In genomic region chr18:47280121-47280520, GRCh38 we compare ENCODE assay signal across 26 cellular contexts. TPM values are rescaled to one million over a fixed set of nuclear protein-coding genes. Genes with fewer than 3 reads are reported as not detected.
DNase-seq lines count a peak whose midpoint lies in the region; ATAC-seq, FAIRE-seq and TF ChIP-seq lines count a peak whose summit lies in the region.
"Had no signal": no experiment of that assay in that cellular context is flagged by ENCODE, and none has a peak within 500 bp of the region (broad histone marks: within the 10 kb centered on the region; RNA-seq: fewer than 3 reads in every experiment).

No MANE protein-coding gene starts in this region.

- H3K27me3 ChIP-seq in HepG2 (ENCODE audit: control insufficient read depth in 1 of 2, insufficient read depth in 2 of 2, low read length in 2 of 2) (no peaks in the 10 kb centered on the region), right lobe of liver (no peaks in the 10 kb centered on the region)
- H3K27me3 ChIP-seq: BE2C had no signal

- H3K27ac ChIP-seq in HepG2 (ENCODE audit: extremely low read length, insufficient read depth, low read length) (no peak overlapping the region), right lobe of liver (no peak overlapping the region)

- H3K4me1 ChIP-seq in HepG2 (ENCODE audit: insufficient read depth, low read length) (no peaks in the 10 kb centered on the region), right lobe of liver (no peaks in the 10 kb centered on the region)
- H3K4me1 ChIP-seq: BE2C had no signal

- WGBS in HepG2 (ENCODE audit: low lambda C conversion rate), result 0% methylated on average over 3 of the region's 3 CpGs
- WGBS in right lobe of liver (ENCODE audit: insufficient coverage, low coverage, low lambda C conversion rate, missing lambda C conversion rate), result 36% methylated on average over 2 of the region's 3 CpGs

- TF ChIP-seq POLR2A in HepG2 (IDR thresholded peaks at IDR 0.05; ENCODE audit: insufficient read depth in 1 of 2, low read depth in 2 of 2, low read length in 2 of 2) (no peak), right lobe of liver (IDR thresholded peaks at IDR 0.05) (no peak)

- H3K79me2 ChIP-seq in HepG2 (ENCODE audit: insufficient read depth, low read length), result no peaks in the 10 kb centered on the region

- peaks cover 7% of the 10 kb centered on the region for H3K9me3 Mint-ChIP-seq in glutamatergic neuron (ENCODE audit: unreplicated experiment)
- H3K9me3 Mint-ChIP-seq: GM23338 had no signal

- FAIRE-seq in HepG2 (lab: Jason Lieb, UNC), result no peak
- FAIRE-seq: A204.1, GM12891, H54, HTR-8/SVneo had no signal

- no peak overlapping the region for H3K4me2 ChIP-seq in HepG2 (ENCODE audit: low read depth, low read length)
- H3K4me2 ChIP-seq: GM23338 had no signal

- TF ChIP-seq EP300 in HepG2 (IDR thresholded peaks at IDR 0.05; ENCODE audit: low read depth in 2 of 2, low read length in 2 of 2) (no peak), HepG2 (CRISPR knock-in tag; IDR thresholded peaks at IDR 0.05; ENCODE audit: borderline replicate concordance) (no peak)

- no peaks in the 10 kb centered on the region for H3K36me3 ChIP-seq in HepG2 (replicated peaks in 1 of 2; ENCODE audit: control insufficient read depth in 1 of 2, insufficient read depth in 2 of 2, low read length in 2 of 2)
- H3K36me3 ChIP-seq in right lobe of liver, result no peaks in the 10 kb centered on the region
- H3K36me3 ChIP-seq: BE2C had no signal

- no peak overlapping the region for H3K9ac ChIP-seq in HepG2 (ENCODE audit: insufficient read depth, low read depth, low read length)

- BruUV-seq in HepG2 (replicated peaks; lab: Mats Ljungman, UMichigan), result no TSS peak

- H3K36me3 Mint-ChIP-seq in glutamatergic neuron (ENCODE audit: unreplicated experiment), result no peaks in the 10 kb centered on the region
- H3K36me3 Mint-ChIP-seq: CD4-positive, CD25-positive, alpha-beta regulatory T cell; CD8-positive, alpha-beta memory T cell had no signal

- intact Hi-C loops in HepG2 (cut with micrococcal nuclease; ENCODE audit: unreplicated experiment) (loop anchor here (10.0 kb wide), 1 partner anchor 465 kb away; no protein-coding TSS in a partner anchor), right lobe of liver (cut with DNase I) (no loop called here)

- no peak overlapping the region for H3K4me3 ChIP-seq in HepG2 (replicated peaks in 1 of 3; ENCODE audit: insufficient read depth in 1 of 3, low read depth in 2 of 3, low read length in 3 of 3)
- no peak overlapping the region for H3K4me3 ChIP-seq in right lobe of liver
- H3K4me3 ChIP-seq: GM23338 had no signal

- H3K4me1 Mint-ChIP-seq in glutamatergic neuron (ENCODE audit: low read depth, unreplicated experiment), result peaks cover 4% of the 10 kb centered on the region
- H3K4me1 Mint-ChIP-seq: CD4-positive, CD25-positive, alpha-beta regulatory T cell; CD8-positive, alpha-beta memory T cell had no signal

- peak overlapping the region; percentile 74 for H3K27ac Mint-ChIP-seq in glutamatergic neuron (ENCODE audit: unreplicated experiment)
- H3K27ac Mint-ChIP-seq: CD4-positive, CD25-positive, alpha-beta regulatory T cell; CD8-positive, alpha-beta memory T cell; GM23338; HFFc6; IgD-negative memory B cell had no signal

- CTCF ChIA-PET in HepG2 (lab: Yijun Ruan, JAX; ENCODE audit: low intra/inter-chr PET ratio, low total read pairs), result no interaction called here

- H3K9me3 ChIP-seq in HepG2 (ENCODE audit: low read length), result no peaks in the 10 kb centered on the region
- H3K9me3 ChIP-seq in right lobe of liver, result no peaks in the 10 kb centered on the region
- H3K9me3 ChIP-seq: BE2C had no signal

- H4K20me1 ChIP-seq in HepG2 (ENCODE audit: insufficient read depth, low read length), result no peaks in the 10 kb centered on the region

- ATAC-seq in HepG2 (no peak), right lobe of liver (no peak), SK-N-SH treated with all-trans-retinoic acid at 6 μM for 48 hours (no peak), HG03439 (IDR thresholded peaks at IDR 0.05; ENCODE audit: unreplicated experiment) (no peak)
- ATAC-seq: GM23338, HCT116 had no signal

- DNase-seq in HepG2 (ENCODE audit: low spot score) (no peak), right lobe of liver (no peak), SHP77 (lab: John Stamatoyannopoulos, UW) (peak; percentile 41 to 82), glutamatergic neuron (no peak)
- no peak for DNase-seq in central memory CD4-positive, alpha-beta T cell
- DNase-seq: ACHN; BE2C; C1 segment of cervical spinal cord; CD4-positive, CD25-positive, alpha-beta regulatory T cell; CD8-positive, alpha-beta memory T cell; COR-L47; DMS 273 treated with DMSO at 0.1 percent for 48 hours; DMS53; DND-41; EL; HFFc6 had no signal

- TF ChIP-seq RAD21 in HepG2 (CRISPR knock-in tag; IDR thresholded peaks at IDR 0.05), result no peak

- peaks cover 2% of the 10 kb centered on the region for H3K27me3 Mint-ChIP-seq in glutamatergic neuron (ENCODE audit: unreplicated experiment)

- no peak for TF ChIP-seq CTCF in HepG2 (CRISPR knock-in tag; IDR thresholded peaks at IDR 0.05)
- TF ChIP-seq CTCF in right lobe of liver (IDR thresholded peaks at IDR 0.05), result no peak
- TF ChIP-seq CTCF in glutamatergic neuron (IDR thresholded peaks at IDR 0.05; ENCODE audit: partially characterized antibody, unreplicated experiment), result no peak

- in situ Hi-C loops in HepG2 (cut with HindIII; ENCODE audit: extremely low pct_ligation_motif_present, low pct_unique_long_range_greater_than_20kb), result no loop called here

- POLR2A ChIA-PET in HepG2 (lab: Yijun Ruan, JAX), result no interaction called here

- H2AFZ ChIP-seq in HepG2 (ENCODE audit: low read length), result no peak overlapping the region
- H2AFZ ChIP-seq: GM23338 had no signal

- peak overlapping the region; percentile 31 for H3K4me3 Mint-ChIP-seq in glutamatergic neuron (ENCODE audit: unreplicated experiment)
- H3K4me3 Mint-ChIP-seq: CD4-positive, CD25-positive, alpha-beta regulatory T cell; CD8-positive, alpha-beta memory T cell; GM23338; HFFc6; IgD-negative memory B cell had no signal

TF ChIP-seq in HepG2, 621 proteins besides CTCF, POLR2A, EP300 and RAD21 (continues in another document):
- TF ChIP-seq TCF7L2 (IDR thresholded peaks at IDR 0.05; ENCODE audit: low read depth, low read length), result no peak
- no peak for TF ChIP-seq HOXA3 (CRISPR knock-in tag; IDR thresholded peaks at IDR 0.05)
- no peak for TF ChIP-seq ZNF414 (CRISPR knock-in tag; IDR thresholded peaks at IDR 0.05)
- no peak for TF ChIP-seq HES4 (CRISPR knock-in tag; IDR thresholded peaks at IDR 0.05; ENCODE audit: borderline replicate concordance)
- no peak for TF ChIP-seq ZSCAN30 (CRISPR knock-in tag; IDR thresholded peaks at IDR 0.05)
- peak; percentile 83 for TF ChIP-seq CREB1 (IDR thresholded peaks at IDR 0.05)
- no peak for TF ChIP-seq CREB1 (CRISPR knock-in tag; IDR thresholded peaks at IDR 0.05)

TF ChIP-seq in SK-N-SH treated with all-trans-retinoic acid at 6 μM for 48 hours, 23 proteins besides CTCF, POLR2A, EP300 and RAD21 (continues in another document):
- TF ChIP-seq ZNF565 (CRISPR knock-in tag; conservative IDR thresholded peaks at IDR 0.05; ENCODE audit: low read depth) (no peak), PPARA (CRISPR knock-in tag; IDR thresholded peaks at IDR 0.05; ENCODE audit: borderline replicate concordance) (no peak), ARNTL (CRISPR knock-in tag; IDR thresholded peaks at IDR 0.05; ENCODE audit: borderline replicate concordance, low read depth) (no peak), ZNF8 (CRISPR knock-in tag; IDR thresholded peaks at IDR 0.05) (no peak), TSHZ2 (CRISPR knock-in tag; IDR thresholded peaks at IDR 0.05) (no peak)

RNA-seq across cellular contexts. Expression of gene SKOR2, which starts 28.7 kb away (rescaled TPM):
- total RNA-seq in HepG2 (2016; rRNA removed; fragmentation: Illumina TruSeq; extraction: Trizol) (not detected in 2 replicates), right lobe of liver (not detected), glutamatergic neuron (ENCODE audit: unreplicated experiment) (6.7 TPM)
- not detected in 2 replicates for total RNA-seq in HepG2 (2016; cell fraction: cytosol; rRNA removed; fragmentation: Illumina TruSeq; extraction: Trizol; ENCODE audit: low read depth)
- total RNA-seq in HepG2 (2016; cell fraction: insoluble cytoplasmic fraction; rRNA removed; fragmentation: Illumina TruSeq; extraction: Trizol), result not detected in 2 replicates
- not detected in 2 replicates for total RNA-seq in HepG2 (2016; cell fraction: membrane; rRNA removed; fragmentation: Illumina TruSeq; extraction: Trizol)
- not detected in 2 replicates for total RNA-seq in HepG2 (2016; cell fraction: nucleus; rRNA removed; fragmentation: Illumina TruSeq; extraction: Trizol)
- not detected in 2 replicates for polyA plus RNA-seq in HepG2 (2011; rRNA removed)
- not detected in 2 replicates for polyA plus RNA-seq in HepG2 (2011; cell fraction: cytosol; rRNA removed)
- polyA plus RNA-seq in HepG2 (2011; cell fraction: nucleus; rRNA removed), result not detected in 2 replicates
- polyA plus RNA-seq in HepG2 (2012), result not detected in 2 replicates
- polyA plus RNA-seq in HepG2 (2016; cell fraction: cytosol; fragmentation: Illumina TruSeq; extraction: Trizol; ENCODE audit: low read depth), result not detected in 2 replicates
- polyA plus RNA-seq in HepG2 (2016; cell fraction: insoluble cytoplasmic fraction; fragmentation: Illumina TruSeq; extraction: Trizol; ENCODE audit: low read depth), result not detected in 2 replicates
- polyA plus RNA-seq in HepG2 (2016; cell fraction: membrane; fragmentation: Illumina TruSeq; extraction: Trizol; ENCODE audit: low read depth), result not detected in 2 replicates
- not detected in 2 replicates for polyA plus RNA-seq in HepG2 (2016; cell fraction: nucleus; fragmentation: Illumina TruSeq; extraction: Trizol; ENCODE audit: insufficient read depth, low read depth)
- not detected in 2 replicates for polyA minus RNA-seq in HepG2 (2011; rRNA and poly(A)+ RNA removed; ENCODE audit: low replicate concordance)
- not detected in 2 replicates for polyA minus RNA-seq in HepG2 (2011; cell fraction: cytosol; rRNA and poly(A)+ RNA removed)
- polyA minus RNA-seq in HepG2 (2011; cell fraction: nucleus; rRNA and poly(A)+ RNA removed), result not detected in 2 replicates
- total RNA-seq: CD4-positive, CD25-positive, alpha-beta regulatory T cell; CD8-positive, alpha-beta memory T cell; G401; HFFc6 had no signal
- polyA plus RNA-seq: CD4-positive, CD25-positive, alpha-beta regulatory T cell; CD8-positive, alpha-beta memory T cell; IgD-negative memory B cell had no signal

Comparison
In these comparisons a context has a peak if more than half of its experiments do, and no peak if none do; other contexts are left out.
1. DNase-seq: peak in SHP77 (2 of 2); none in HepG2 (single experiment), right lobe of liver (0 of 3), glutamatergic neuron (single experiment) and central memory CD4-positive, alpha-beta T cell (single experiment).